ENCODE assay signal across 27 cellular contexts in the genomic region with DNA sequence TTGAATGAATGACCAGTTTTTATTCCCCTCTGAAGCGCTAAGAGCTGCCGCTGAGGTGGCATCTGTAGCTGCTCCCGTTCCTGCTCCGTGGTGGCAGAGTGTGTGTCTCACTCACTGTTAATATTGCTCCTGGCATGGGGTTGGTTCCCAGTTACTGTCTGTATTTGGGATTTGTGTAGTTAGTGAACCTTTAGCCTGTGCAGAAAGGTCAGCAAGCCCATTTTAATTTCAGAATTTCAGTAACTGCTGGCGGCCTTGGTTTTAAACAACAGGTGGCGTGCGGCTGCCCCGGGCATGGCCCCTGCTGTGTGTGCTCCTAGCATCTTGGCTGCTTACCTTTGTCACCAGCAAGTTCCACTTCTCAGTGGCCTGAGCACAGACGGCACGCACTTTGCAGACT. TPM values are rescaled to one million over a fixed set of nuclear protein-coding genes. Genes with fewer than 3 reads are reported as not detected.
"Had no signal": no experiment of that assay in that cellular context is flagged by ENCODE, and none has a peak within 500 bp of the region (broad histone marks: within the 10 kb centered on the region; RNA-seq: fewer than 3 reads in every experiment).

No MANE protein-coding gene starts in this region.

- H3K4me3 Mint-ChIP-seq: activated CD4-positive, alpha-beta memory T cell treated with anti-CD3 and anti-CD28 coated beads, Interleukin-2, amount 10 ng/mL, durations not matched to agents 7 days and 5 days; activated naive CD8-positive, alpha-beta T cell treated with anti-CD3 and anti-CD28 coated beads, Interleukin-2, amount 10 ng/mL, durations not matched to agents 7 days and 5 days; activated T-cell treated with anti-CD3 and anti-CD28 coated beads, Interleukin-2, amount 50 U/mL, for 24 hours; dendritic cell treated with granulocyte-macrophage colony-stimulating factor and Interleukin-4, amounts not matched to agents 40 ng/mL and 50 ng/mL, for 4 days; endodermal cell; type B pancreatic cell; WTC11 had no signal

- DNase-seq: activated CD4-positive, alpha-beta memory T cell treated with anti-CD3 and anti-CD28 coated beads, Interleukin-2, amount 10 ng/mL, durations not matched to agents 7 days and 5 days; activated CD4-positive, alpha-beta T cell treated with anti-CD3 and anti-CD28 coated beads for 1 hour; activated CD4-positive, alpha-beta T cell treated with anti-CD3 and anti-CD28 coated beads, Interleukin-2, amount 10 ng/mL, durations not matched to agents 7 days and 5 days; activated CD8-positive, alpha-beta memory T cell treated with anti-CD3 and anti-CD28 coated beads, Interleukin-2, amount 50 U/mL, for 48 hours; activated naive CD4-positive, alpha-beta T cell; activated naive CD8-positive, alpha-beta T cell treated with anti-CD3 and anti-CD28 coated beads, Interleukin-2, amount 10 ng/mL, durations not matched to agents 7 days and 5 days; activated T-cell treated with anti-CD3 and anti-CD28 coated beads, Interleukin-2, amount 50 U/mL, for 24 hours; amniotic stem cell; brain microvascular endothelial cell; endodermal cell; foreskin melanocyte; glutamatergic neuron; left ventricle myocardium inferior; mucosa of descending colon; right cardiac atrium; spleen; stimulated activated naive CD8-positive, alpha-beta T cell treated with anti-CD3 and anti-CD28 coated beads, Interleukin-15, amount 100 ng/mL, for 72 hours; substantia nigra; T-helper 2 cell; uterus had no signal

- H3K4me1 ChIP-seq: esophagus muscularis mucosa, uterus had no signal

- H3K27ac ChIP-seq: brain microvascular endothelial cell, esophagus muscularis mucosa, left ventricle myocardium inferior, spleen, uterus had no signal

- ATAC-seq: mucosa of descending colon; natural killer cell treated with Interleukin-12 subunit alpha and Interleukin-12 subunit beta and Interleukin-15 and Interleukin-18, amount 100 ng/mL, for 72 hours; right cardiac atrium; WTC11 had no signal

- H3K4me1 Mint-ChIP-seq: endodermal cell, WTC11 had no signal

- H3K27me3 Mint-ChIP-seq: activated CD4-positive, alpha-beta memory T cell treated with anti-CD3 and anti-CD28 coated beads, Interleukin-2, amount 10 ng/mL, durations not matched to agents 7 days and 5 days; activated CD4-positive, alpha-beta T cell treated with anti-CD3 and anti-CD28 coated beads, Interleukin-2, amount 10 ng/mL, durations not matched to agents 7 days and 5 days; activated T-cell treated with anti-CD3 and anti-CD28 coated beads, Interleukin-2, amount 50 U/mL, for 24 hours; dendritic cell treated with granulocyte-macrophage colony-stimulating factor and Interleukin-4, amounts not matched to agents 40 ng/mL and 50 ng/mL, for 4 days; natural killer cell treated with Interleukin-12 subunit alpha and Interleukin-12 subunit beta and Interleukin-15 and Interleukin-18, amount 100 ng/mL, for 72 hours; stimulated activated naive CD8-positive, alpha-beta T cell treated with anti-CD3 and anti-CD28 coated beads, Interleukin-15, amount 100 ng/mL, for 72 hours; type B pancreatic cell had no signal

- H3K9me3 Mint-ChIP-seq: activated CD4-positive, alpha-beta memory T cell treated with anti-CD3 and anti-CD28 coated beads, Interleukin-2, amount 10 ng/mL, durations not matched to agents 7 days and 5 days; activated CD4-positive, alpha-beta T cell treated with anti-CD3 and anti-CD28 coated beads, Interleukin-2, amount 10 ng/mL, durations not matched to agents 7 days and 5 days; activated naive CD8-positive, alpha-beta T cell treated with anti-CD3 and anti-CD28 coated beads, Interleukin-2, amount 10 ng/mL, durations not matched to agents 7 days and 5 days; activated T-cell treated with anti-CD3 and anti-CD28 coated beads, Interleukin-2, amount 50 U/mL, for 24 hours; dendritic cell treated with granulocyte-macrophage colony-stimulating factor and Interleukin-4, amounts not matched to agents 40 ng/mL and 50 ng/mL, for 4 days; endodermal cell; natural killer cell treated with Interleukin-12 subunit alpha and Interleukin-12 subunit beta and Interleukin-15 and Interleukin-18, amount 100 ng/mL, for 72 hours; stimulated activated naive CD8-positive, alpha-beta T cell treated with anti-CD3 and anti-CD28 coated beads, Interleukin-15, amount 100 ng/mL, for 72 hours; type B pancreatic cell; WTC11 had no signal

- H3K4me3 ChIP-seq: esophagus muscularis mucosa, left ventricle myocardium inferior, mucosa of descending colon, spleen, uterus had no signal

- H3K9me3 ChIP-seq: esophagus muscularis mucosa, left ventricle myocardium inferior, mucosa of descending colon, spleen, uterus had no signal

- H3K36me3 ChIP-seq: uterus had no signal

- H3K27ac Mint-ChIP-seq: activated T-cell treated with anti-CD3 and anti-CD28 coated beads, Interleukin-2, amount 50 U/mL, for 24 hours; dendritic cell treated with granulocyte-macrophage colony-stimulating factor and Interleukin-4, amounts not matched to agents 40 ng/mL and 50 ng/mL, for 4 days; endodermal cell; type B pancreatic cell; WTC11 had no signal

RNA-seq across cellular contexts. Expression of gene SLC22A1, which starts 54.1 kb away (rescaled TPM):
- total RNA-seq: cardiac septum, lung microvascular endothelial cell had no signal
